8 cellular contexts compared by ENCODE assay signal in genomic region chr6:99588618-99589289, GRCh38. TPM values are rescaled to one million over a fixed set of nuclear protein-coding genes. Genes with fewer than 3 reads are reported as not detected.
DNase-seq lines count a peak whose midpoint lies in the region; ATAC-seq lines count a peak whose summit lies in the region.

No MANE protein-coding gene starts in this region.

- H3K27me3 ChIP-seq in H7 (ENCODE audit: control insufficient read depth, insufficient read depth, low read length) (peaks cover 86% of the 10 kb centered on the region), SJCRH30 (peaks cover 3% of the 10 kb centered on the region; the same call in 1 of the 2 replicates), right cardiac atrium (ENCODE audit: control insufficient read depth, insufficient read depth) (no peaks in the 10 kb centered on the region)

- intact Hi-C loops in right cardiac atrium (cut with DNase I): no loop called here

- peaks cover 71% of the 10 kb centered on the region for H3K27me3 Mint-ChIP-seq in activated naive CD8-positive, alpha-beta T cell treated with anti-CD3 and anti-CD28 coated beads, Interleukin-2, amount 50 U/mL, for 24 hours

- WGBS in right cardiac atrium: 2% methylated on average over 52 of the region's 52 CpGs

- ATAC-seq in activated naive CD8-positive, alpha-beta T cell treated with anti-CD3 and anti-CD28 coated beads, Interleukin-2, amount 50 U/mL, for 24 hours: peak; percentile 91
- peak; percentile 95 for ATAC-seq in right cardiac atrium

- H3K9me3 Mint-ChIP-seq in activated naive CD8-positive, alpha-beta T cell treated with anti-CD3 and anti-CD28 coated beads, Interleukin-2, amount 50 U/mL, for 24 hours: no peaks in the 10 kb centered on the region

- peak overlapping the region; percentile 77 for H3K4me3 Mint-ChIP-seq in activated naive CD8-positive, alpha-beta T cell treated with anti-CD3 and anti-CD28 coated beads, Interleukin-2, amount 50 U/mL, for 24 hours

- H3K9me3 ChIP-seq in SJCRH30 (replicated peaks): no peaks in the 10 kb centered on the region
- H3K9me3 ChIP-seq in right cardiac atrium (ENCODE audit: control insufficient read depth, low read length): no peaks in the 10 kb centered on the region

- H3K36me3 ChIP-seq in H7 (replicated peaks; ENCODE audit: control insufficient read depth, insufficient read depth, low read length) (no peaks in the 10 kb centered on the region), SJCRH30 (no peaks in the 10 kb centered on the region)

- peaks cover 28% of the 10 kb centered on the region for H3K4me1 Mint-ChIP-seq in activated naive CD8-positive, alpha-beta T cell treated with anti-CD3 and anti-CD28 coated beads, Interleukin-2, amount 50 U/mL, for 24 hours

- H3K4me3 ChIP-seq in H7 (ENCODE audit: insufficient read depth, low read depth, low read length) (peak overlapping the region; percentile 31; the same call in 1 of the 2 replicates), SJCRH30 (peak overlapping the region; percentile 55), right cardiac atrium (ENCODE audit: low read length) (peak overlapping the region; percentile 54)

- H3K27ac Mint-ChIP-seq in activated naive CD8-positive, alpha-beta T cell treated with anti-CD3 and anti-CD28 coated beads, Interleukin-2, amount 50 U/mL, for 24 hours: no peak overlapping the region

- H3K4me1 ChIP-seq in SJCRH30: peaks cover 3% of the 10 kb centered on the region; the same call in 1 of the 2 replicates
- H3K4me1 ChIP-seq in right cardiac atrium (ENCODE audit: control insufficient read depth, insufficient read depth, low read length): peaks cover 2% of the 10 kb centered on the region

- H3K27ac ChIP-seq in SJCRH30 (no peak overlapping the region), right cardiac atrium (ENCODE audit: low read length) (no peak overlapping the region)

- DNase-seq in GM04504 (ENCODE audit: low read depth): peak; percentile 55
- peak; percentile 84 for DNase-seq in H7
- peak; percentile 68 for DNase-seq in M059J (ENCODE audit: low read depth)
- DNase-seq in SJCRH30: peak; percentile 67 to 81
- DNase-seq in activated naive CD8-positive, alpha-beta T cell treated with anti-CD3 and anti-CD28 coated beads, Interleukin-2, amount 50 U/mL, for 24 hours: peak; percentile 69
- DNase-seq in right cardiac atrium: peak; percentile 66 to 86 (median 83)
- DNase-seq in retina: peak; percentile 92
- no peak for DNase-seq in KG1 (lab: John Stamatoyannopoulos, UW)

- H3K36me3 Mint-ChIP-seq in activated naive CD8-positive, alpha-beta T cell treated with anti-CD3 and anti-CD28 coated beads, Interleukin-2, amount 50 U/mL, for 24 hours (ENCODE audit: low read depth): no peaks in the 10 kb centered on the region

RNA-seq across cellular contexts. Expression of gene PRDM13, which starts 17.9 kb away (rescaled TPM):
- total RNA-seq in H7 (2014; rRNA removed; shearing (Covaris generic)): 0.14 TPM in 1 of 2 replicates, not detected in the other
- not detected in 2 replicates for total RNA-seq in M059J (2014; rRNA removed; shearing (Covaris generic))
- total RNA-seq in SJCRH30 (2014; rRNA removed; shearing (Covaris generic)): not detected in 2 replicates
- not detected for total RNA-seq in right cardiac atrium
- polyA plus RNA-seq in right cardiac atrium: not detected

RNA-seq across cellular contexts. Expression of gene CCNC, which starts 20.3 kb away (rescaled TPM):
- total RNA-seq in H7 (2014; rRNA removed; shearing (Covaris generic)): 118 and 127 TPM in 2 replicates
- 86.0 and 103 TPM in 2 replicates for total RNA-seq in M059J (2014; rRNA removed; shearing (Covaris generic))
- total RNA-seq in SJCRH30 (2014; rRNA removed; shearing (Covaris generic)): 122 and 128 TPM in 2 replicates
- total RNA-seq in right cardiac atrium: 10 to 100 TPM; 19.8 to 28.4 (median 21.8) TPM
- 17.4 TPM for polyA plus RNA-seq in right cardiac atrium
